In the genomic region with DNA sequence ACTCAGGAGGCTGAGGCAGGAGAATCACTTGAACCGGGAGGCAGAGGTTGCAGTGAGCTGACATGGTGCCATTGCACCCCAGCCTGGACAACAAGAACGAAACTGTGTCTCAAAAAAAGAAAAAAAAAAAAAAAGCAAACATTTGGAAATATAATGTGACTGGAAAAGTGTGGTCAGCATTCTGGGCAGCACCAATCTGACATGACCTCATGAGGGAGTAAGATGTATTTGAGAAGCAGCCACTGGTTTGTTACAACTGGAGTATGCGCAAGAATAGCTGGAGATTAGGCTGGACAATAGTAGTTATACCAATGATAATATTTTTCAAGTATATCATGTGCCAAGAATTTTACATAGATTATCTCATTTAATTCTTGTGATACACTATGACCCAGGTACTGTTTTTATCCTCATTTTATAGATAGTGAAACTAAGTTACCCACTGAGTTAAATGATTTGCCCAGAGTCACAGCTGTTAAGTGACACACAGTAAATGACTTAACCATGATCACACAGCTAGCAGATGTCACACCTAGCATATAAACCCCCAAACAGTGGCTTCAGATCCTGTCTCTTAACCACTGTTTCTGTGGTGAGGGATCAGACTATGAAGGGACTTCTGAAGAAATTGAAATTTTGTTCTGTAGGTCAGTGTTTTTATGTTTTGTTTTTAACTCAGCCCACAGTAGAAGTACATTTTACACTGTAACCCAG, we compare ENCODE assay signal across 8 cellular contexts. TPM values are rescaled to one million over a fixed set of nuclear protein-coding genes. Genes with fewer than 3 reads are reported as not detected.
DNase-seq lines count a peak whose midpoint lies in the region; ATAC-seq and TF ChIP-seq lines count a peak whose summit lies in the region.

No MANE protein-coding gene starts in this region.

- CTCF ChIA-PET in GM10248 (lab: Yijun Ruan, JAX): interaction anchor here (0.9 to 1.5 kb wide), 2 partner anchors 10 to 31 kb away, joined by 3 to 4 read pairs; no protein-coding TSS in a partner anchor

- ATAC-seq in GM21619 (IDR thresholded peaks at IDR 0.05; ENCODE audit: unreplicated experiment): peak; percentile 83
- ATAC-seq in left colon: peak; percentile 82

- TF ChIP-seq CTCF in GM10248 (IDR thresholded peaks at IDR 0.05; ENCODE audit: control extremely low read depth, extremely low read depth, low read depth, missing control alignments) (no peak), GM13976 (IDR thresholded peaks at IDR 0.05; ENCODE audit: borderline replicate concordance, control extremely low read depth, extremely low read depth, insufficient read depth, missing control alignments) (no peak), GM10266 (IDR thresholded peaks at IDR 0.05; ENCODE audit: control insufficient read depth, insufficient read depth, low read depth, missing control alignments) (no peak)

- DNase-seq in GM10248 (ENCODE audit: extremely low spot score): peak; percentile 19
- DNase-seq in NCI-H69 (lab: John Stamatoyannopoulos, UW): peak; percentile 2
- DNase-seq in left colon: no peak
- DNase-seq in GM13976 (ENCODE audit: low spot score): no peak
- DNase-seq in NCI-H2081 (lab: John Stamatoyannopoulos, UW): no peak
- no peak for DNase-seq in middle frontal gyrus (ENCODE audit: extremely low spot score, low spot score)
- DNase-seq in GM10266 (ENCODE audit: extremely low spot score): no peak

- intact Hi-C loops in left colon (cut with DNase I, micrococcal nuclease): loop anchor here in 1 of 2 donors (5.0 kb wide), 1 partner anchor 134 kb away; no protein-coding TSS in a partner anchor

- in situ Hi-C loops in GM13976 (cut with MboI; ENCODE audit: low sequenced_read_pairs, unreplicated experiment): no loop called here

- POLR2A ChIA-PET in GM10248 (lab: Yijun Ruan, JAX): interaction anchor here (1.6 kb wide), 1 partner anchor 11 kb away, joined by 6 read pairs; the partner anchor contains the start of gene MCU

RNA-seq across cellular contexts. Expression of gene MCU, which starts 11.1 kb away (rescaled TPM):
- total RNA-seq in left colon: 100 to 1,000 TPM in 1 of 2 donors, 10 to 100 TPM in 1; 84.6 to 106 TPM

Comparison
In these comparisons a context has a peak if more than half of its experiments do, and no peak if none do; other contexts are left out.
1. DNase-seq: peak in GM10248 (single experiment) and NCI-H69 (single experiment); none in left colon (0 of 2), GM13976 (single experiment), NCI-H2081 (0 of 2), middle frontal gyrus (single experiment) and GM10266 (single experiment).